Comparison of ENCODE assay signal across 33 cellular contexts in the genomic region with DNA sequence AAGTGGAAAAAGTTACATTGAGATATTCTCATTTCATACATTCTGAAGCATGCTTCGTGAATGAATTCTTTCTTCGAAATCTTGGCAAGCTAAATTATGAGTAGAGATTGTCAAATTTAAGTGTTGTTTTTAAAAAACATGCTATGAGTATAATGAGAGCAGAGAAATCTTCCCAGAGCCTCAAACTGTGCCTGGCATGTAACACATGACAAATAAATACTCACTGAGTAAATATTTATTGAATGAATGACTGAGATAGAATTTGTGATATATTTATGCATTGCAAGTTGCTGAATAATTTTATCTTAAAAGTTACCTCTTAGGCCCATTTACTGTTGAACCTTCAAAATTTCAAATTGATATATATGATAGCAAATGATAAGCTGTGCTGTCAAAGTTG. TPM values are rescaled to one million over a fixed set of nuclear protein-coding genes. Genes with fewer than 3 reads are reported as not detected.
DNase-seq lines count a peak whose midpoint lies in the region; ATAC-seq, FAIRE-seq and TF ChIP-seq lines count a peak whose summit lies in the region.
"Had no signal": no experiment of that assay in that cellular context is flagged by ENCODE, and none has a peak within 500 bp of the region (broad histone marks: within the 10 kb centered on the region; RNA-seq: fewer than 3 reads in every experiment).

No MANE protein-coding gene starts in this region.

- peak; percentile 23 for FAIRE-seq in A549 (lab: Jason Lieb, UNC)
- no peak for FAIRE-seq in bronchial epithelial cell (lab: Jason Lieb, UNC)
- FAIRE-seq: A204.1, D721Med had no signal

- H3K79me2 ChIP-seq in PC-3 (ENCODE audit: low read length) (no peaks in the 10 kb centered on the region), trophoblast cell (ENCODE audit: control insufficient read depth, insufficient read depth, low read length, poor library complexity) (no peaks in the 10 kb centered on the region)

- H3F3A ChIP-seq in PC-3 (ENCODE audit: low read length, unreplicated experiment), result no peaks in the 10 kb centered on the region

- TF ChIP-seq CTCF in 22Rv1 (IDR thresholded peaks at IDR 0.05) (no peak), A549 (IDR thresholded peaks at IDR 0.05) (no peak), PC-3 (conservative IDR thresholded peaks at IDR 0.05; ENCODE audit: low read depth, low read length) (no peak), bronchial epithelial cell (IDR thresholded peaks at IDR 0.05; ENCODE audit: insufficient read depth, low read length, severe bottlenecking) (no peak)

- ATAC-seq in A549 (no peak), PC-3 (peak; percentile 74), GM19324 (IDR thresholded peaks at IDR 0.05; ENCODE audit: low FRiP score, unreplicated experiment) (no peak)
- ATAC-seq: CD8-positive, alpha-beta T cell had no signal

- H3K9ac ChIP-seq in PC-3 (ENCODE audit: low read length) (no peak overlapping the region), trophoblast cell (ENCODE audit: low read length) (no peak overlapping the region)
- H3K9ac ChIP-seq: BLaER1; BLaER1 treated with 17β-estradiol and CSF1 and Interleukin-3, amounts not matched to agents 10 nM and 100 nM had no signal

- no peak overlapping the region for H4K91ac ChIP-seq in trophoblast cell (ENCODE audit: low read depth, low read length)

- H3K14ac ChIP-seq in trophoblast cell (ENCODE audit: low read length), result no peak overlapping the region

- DNase-seq in A549 (ENCODE audit: low read depth in 1 of 2, low spot score in 1 of 2) (no peak), PC-3 (peak; percentile 71), bronchial epithelial cell (ENCODE audit: low read depth) (peak; percentile 39), putamen (ENCODE audit: low spot score) (no peak), trophoblast cell (no peak), NCI-H345 treated with DMSO at 0.1 percent for 48 hours (lab: John Stamatoyannopoulos, UW; ENCODE audit: unreplicated experiment) (no peak)
- DNase-seq: 8988T; ACHN; AML-193; BE2C; C1 segment of cervical spinal cord; Caco-2; Calu3; CD4-positive, alpha-beta memory T cell; CD4-positive, alpha-beta T cell; CD4-positive, CD25-positive, alpha-beta regulatory T cell; CD8-positive, alpha-beta memory T cell; CD8-positive, alpha-beta T cell; COR-L47; DMS 273 treated with DMSO at 0.1 percent for 48 hours; DMS153; DMS53; DMS79; DMS79 treated with DMSO at 0.1 percent for 48 hours; DND-41; EL had no signal

- H3K18ac ChIP-seq in trophoblast cell (ENCODE audit: low read length), result no peak overlapping the region

- H3K36me3 ChIP-seq in PC-3 (ENCODE audit: low read depth, low read length), result no peaks in the 10 kb centered on the region
- H3K36me3 ChIP-seq in bronchial epithelial cell (ENCODE audit: control insufficient read depth, insufficient read depth, low read length), result no peaks in the 10 kb centered on the region
- H3K36me3 ChIP-seq in trophoblast cell (ENCODE audit: control insufficient read depth in 1 of 2, insufficient read depth in 2 of 2, low read length in 2 of 2), result no peaks in the 10 kb centered on the region
- H3K36me3 ChIP-seq: BE2C; BLaER1; BLaER1 treated with 17β-estradiol and CSF1 and Interleukin-3, amounts not matched to agents 10 nM and 100 nM had no signal

- no peak overlapping the region for H2BK5ac ChIP-seq in trophoblast cell (ENCODE audit: low read depth, low read length, poor library complexity)

- TF ChIP-seq RAD21 in A549 (conservative IDR thresholded peaks at IDR 0.05 in 1 of 2, IDR thresholded peaks at IDR 0.05 in 1 of 2), result no peak

- H4K8ac ChIP-seq in trophoblast cell (ENCODE audit: low read depth, low read length), result no peak overlapping the region

- H3K9me3 ChIP-seq in A549 (no peaks in the 10 kb centered on the region), PC-3 (ENCODE audit: low read length) (no peaks in the 10 kb centered on the region), trophoblast cell (ENCODE audit: insufficient read depth, low read depth, low read length) (no peaks in the 10 kb centered on the region)
- H3K9me3 ChIP-seq: BE2C; BLaER1; BLaER1 treated with 17β-estradiol and CSF1 and Interleukin-3, amounts not matched to agents 10 nM and 100 nM; Caco-2 had no signal

- no peak overlapping the region for H3K23ac ChIP-seq in trophoblast cell (ENCODE audit: low read length)

- H3K4me3 ChIP-seq in A549 (no peak overlapping the region), PC-3 (ENCODE audit: low read length) (no peak overlapping the region), bronchial epithelial cell (ENCODE audit: low read depth, low read length) (no peak overlapping the region), trophoblast cell (ENCODE audit: low read depth, low read length) (no peak overlapping the region)
- H3K4me3 ChIP-seq: BLaER1; BLaER1 treated with 17β-estradiol and CSF1 and Interleukin-3, amounts not matched to agents 10 nM and 100 nM had no signal

- WGBS in A549 (ENCODE audit: missing lambda C conversion rate), result 51% methylated on average over 2 of the region's 2 CpGs
- no CpG with 5 or more reads among the region's 2 CpGs for WGBS in trophoblast cell (ENCODE audit: extremely low coverage, insufficient coverage, insufficient read length)

- no peaks in the 10 kb centered on the region for H4K20me1 ChIP-seq in PC-3 (ENCODE audit: low read length)
- H4K20me1 ChIP-seq: BLaER1; BLaER1 treated with 17β-estradiol and CSF1 and Interleukin-3, amounts not matched to agents 10 nM and 100 nM had no signal

- H2BK120ac ChIP-seq in trophoblast cell (ENCODE audit: insufficient read depth, low read length, poor library complexity), result no peak overlapping the region

- intact Hi-C loops in PC-3 (cut with micrococcal nuclease), result no loop called here

- H3K4me2 ChIP-seq in A549 (peak overlapping the region; percentile 16; the same call in 2 of the 3 replicates), PC-3 (ENCODE audit: low read length) (peak overlapping the region; percentile 37), trophoblast cell (ENCODE audit: low read length) (no peak overlapping the region)
- H3K4me2 ChIP-seq: BLaER1; BLaER1 treated with 17β-estradiol and CSF1 and Interleukin-3, amounts not matched to agents 10 nM and 100 nM had no signal

- H2AFZ ChIP-seq in PC-3 (ENCODE audit: low read length) (no peak overlapping the region), trophoblast cell (ENCODE audit: insufficient read depth, low read length, poor library complexity) (no peak overlapping the region)

- H3K4ac ChIP-seq in trophoblast cell (ENCODE audit: low read depth, low read length), result no peak overlapping the region

- no peak for TF ChIP-seq POLR2A in A549 (IDR thresholded peaks at IDR 0.05; ENCODE audit: low read length)

- H3K27ac ChIP-seq in 22Rv1, result peak overlapping the region; percentile 7; the same call in 1 of the 2 replicates
- H3K27ac ChIP-seq in A549, result no peak overlapping the region
- H3K27ac ChIP-seq in PC-3 (ENCODE audit: low read length), result peak overlapping the region; percentile 64
- no peak overlapping the region for H3K27ac ChIP-seq in trophoblast cell (ENCODE audit: low read depth, low read length)
- H3K27ac ChIP-seq: BLaER1; BLaER1 treated with 17β-estradiol and CSF1 and Interleukin-3, amounts not matched to agents 10 nM and 100 nM; C4-2B had no signal

- no peak for TF ChIP-seq EP300 in A549 (IDR thresholded peaks at IDR 0.05)

- no peaks in the 10 kb centered on the region for H3K9me2 ChIP-seq in PC-3 (replicated peaks; ENCODE audit: low read length)

- H3K4me1 ChIP-seq in A549, result peaks cover 19% of the 10 kb centered on the region
- peaks cover 36% of the 10 kb centered on the region for H3K4me1 ChIP-seq in PC-3 (ENCODE audit: insufficient read depth, low read length)
- H3K4me1 ChIP-seq in trophoblast cell (ENCODE audit: control insufficient read depth in 1 of 2, insufficient read depth in 2 of 2, low read length in 2 of 2), result no peaks in the 10 kb centered on the region
- H3K4me1 ChIP-seq: BE2C; BLaER1; BLaER1 treated with 17β-estradiol and CSF1 and Interleukin-3, amounts not matched to agents 10 nM and 100 nM; Caco-2 had no signal

- H3K27me3 ChIP-seq in PC-3 (ENCODE audit: low read length) (no peaks in the 10 kb centered on the region), bronchial epithelial cell (ENCODE audit: control insufficient read depth, insufficient read depth, low read length) (no peaks in the 10 kb centered on the region), trophoblast cell (ENCODE audit: insufficient read depth, low read length) (no peaks in the 10 kb centered on the region)
- H3K27me3 ChIP-seq: BE2C; BLaER1; BLaER1 treated with 17β-estradiol and CSF1 and Interleukin-3, amounts not matched to agents 10 nM and 100 nM had no signal

- H4K12ac ChIP-seq in trophoblast cell (ENCODE audit: low read depth, low read length), result no peak overlapping the region

- POLR2A ChIA-PET in A549 (lab: Yijun Ruan, JAX), result no interaction called here
- POLR2A ChIA-PET in PC-3 (lab: Charles Lee; ENCODE audit: unreplicated experiment), result no interaction called here

- no peaks in the 10 kb centered on the region for H3K79me1 ChIP-seq in trophoblast cell (ENCODE audit: low read length)

- no peak overlapping the region for H2AK5ac ChIP-seq in trophoblast cell (ENCODE audit: low read length)

- CTCF ChIA-PET in A549 (lab: Yijun Ruan, JAX) (interaction anchor here (0.6 kb wide), 1 partner anchor 93 kb away, joined by 3 read pairs; no protein-coding TSS in a partner anchor), PC-3 (lab: Charles Lee) (no interaction called here)

- H2BK12ac ChIP-seq in trophoblast cell (ENCODE audit: low read length), result no peak overlapping the region

- no TSS peak for BruUV-seq in PC-3 (replicated peaks; lab: Mats Ljungman, UMichigan)

TF ChIP-seq in A549, 52 proteins besides CTCF, POLR2A, EP300 and RAD21:
- no peak for TF ChIP-seq EHMT2 (IDR thresholded peaks at IDR 0.05; ENCODE audit: low read depth)
- no peak for TF ChIP-seq FOSL2 (IDR thresholded peaks at IDR 0.05)
- 0 out of 2 replicates have a peak, but pooled peaks have one; percentile 25 for TF ChIP-seq FOSL2 (CRISPR knock-in tag; IDR thresholded peaks at IDR 0.05)
- TF ChIP-seq GATA3 (IDR thresholded peaks at IDR 0.05; ENCODE audit: borderline replicate concordance), result peak; percentile 24; the same call in 1 of the 2 replicates

RNA-seq across cellular contexts. Expression of a gene that starts 24.7 kb away (rescaled TPM):
- polyA plus RNA-seq in A549 (2011; rRNA removed), result 24.5 and 35.7 TPM in 2 replicates
- polyA plus RNA-seq in A549 (2012; cell fraction: cytosol; rRNA removed), result 3.6 and 4.4 TPM in 2 replicates
- polyA plus RNA-seq in A549 (2012; cell fraction: nucleus; rRNA removed), result 1.6 and 2.5 TPM in 2 replicates
- polyA plus RNA-seq in A549 (2017; fragmentation: RNase III; extraction: RNeasy Plus Mini Kit Qiagen cat#74134 plus additional on column Dnase treatment), result 17.0 to 18.8 TPM (median 18.0 TPM) in 3 replicates
- polyA minus RNA-seq in A549 (2011; rRNA and poly(A)+ RNA removed), result 5.4 and 6.5 TPM in 2 replicates
- 16.2 and 21.8 TPM in 2 replicates for total RNA-seq in PC-3 (2014; rRNA removed)
- 24.0 and 30.9 TPM in 2 replicates for total RNA-seq in bronchial epithelial cell
- 26.6 and 27.1 TPM in 2 replicates for polyA plus RNA-seq in trophoblast cell (2013)

Comparison
In these comparisons a context has a peak if more than half of its experiments do, and no peak if none do; other contexts are left out.
1. H3K27ac ChIP-seq: peak in 22Rv1 (single experiment) and PC-3 (single experiment); none in A549 (0 of 2) and trophoblast cell (single experiment).
2. DNase-seq: peak in PC-3 (single experiment) and bronchial epithelial cell (single experiment); none in A549 (0 of 2), putamen (single experiment), trophoblast cell (0 of 2) and NCI-H345 treated with DMSO at 0.1 percent for 48 hours (single experiment).